In genomic region chr10:58810751-58811150, GRCh38 we compare ENCODE assay signal across 28 cellular contexts.
"Had no signal": no experiment of that assay in that cellular context is flagged by ENCODE, and none has a peak within 500 bp of the region (broad histone marks: within the 10 kb centered on the region; RNA-seq: fewer than 3 reads in every experiment).

No MANE protein-coding gene starts in this region.

- H3K27ac Mint-ChIP-seq: activated CD8-positive, alpha-beta T cell treated with anti-CD3 and anti-CD28 coated beads for 36 hours; activated naive CD4-positive, alpha-beta T cell treated with anti-CD3 and anti-CD28 coated beads, Interleukin-2, amount 10 ng/mL, durations not matched to agents 7 days and 5 days; activated naive CD8-positive, alpha-beta T cell treated with anti-CD3 and anti-CD28 coated beads for 36 hours; activated T-cell treated with anti-CD3 and anti-CD28 coated beads, Interleukin-2, amount 50 U/mL, for 72 hours; activated T-helper 2 cell treated with anti-CD3 and anti-CD28 coated beads, Interferon-gamma antibody, Interleukin-2, Interleukin-4, amounts not matched to agents 10 μg/mL and 5 μg/mL and 100 μg/mL, durations not matched to agents 14 hours and 24 hours and 36 hours; T-helper 2 cell treated with Interferon-gamma antibody and Interleukin-4, amounts not matched to agents 5 μg/mL and 100 μg/mL, for 36 hours had no signal

- H3K27ac ChIP-seq: SJSA1 had no signal

- H3K4me1 Mint-ChIP-seq: activated naive CD4-positive, alpha-beta T cell treated with anti-CD3 and anti-CD28 coated beads, Interleukin-2, amount 10 ng/mL, durations not matched to agents 7 days and 5 days; activated naive CD8-positive, alpha-beta T cell treated with anti-CD3 and anti-CD28 coated beads for 36 hours had no signal

- DNase-seq: activated CD4-positive, alpha-beta T cell treated with anti-CD3 and anti-CD28 coated beads for 4 hours; activated CD8-positive, alpha-beta memory T cell treated with anti-CD3 and anti-CD28 coated beads, Interleukin-2, amount 50 U/mL, for 4 hours; activated CD8-positive, alpha-beta T cell treated with anti-CD3 and anti-CD28 coated beads for 36 hours; activated gamma-delta T cell treated with Interleukin-2 at 50 U/mL for 16 hours; activated naive CD4-positive, alpha-beta T cell treated with anti-CD3 and anti-CD28 coated beads, Interleukin-2, amount 10 ng/mL, durations not matched to agents 7 days and 5 days; activated naive CD8-positive, alpha-beta T cell treated with anti-CD3 and anti-CD28 coated beads for 36 hours; activated T-cell treated with anti-CD3 and anti-CD28 coated beads, Interleukin-2, amount 50 U/mL, for 72 hours; anterior cingulate cortex; Kasumi-1; KBM-7; NCI-H1092; NCI-H1417 treated with DMSO at 0.1 percent for 48 hours; NCI-H1694; NCI-H2029; NCI-H2107; NCI-H2171 treated with DMSO at 0.1 percent for 48 hours; NCI-H226; NCI-H526; NCI-H82; NK-92 treated with Interleukin-12 subunit alpha and Interleukin-12 subunit beta, amount 100 ng/mL, for 24 hours; OCI-M1; SHP77; SW 1271 had no signal

- H3K9me3 ChIP-seq: SJSA1 had no signal

- ATAC-seq: activated CD4-positive, CD25-positive, alpha-beta regulatory T cell treated with anti-CD3 and anti-CD28 coated beads, Interleukin-2, amount 50 U/mL, for 24 hours; activated CD8-positive, alpha-beta T cell treated with anti-CD3 and anti-CD28 coated beads for 36 hours; activated T-cell treated with anti-CD3 and anti-CD28 coated beads, Interleukin-2, amount 50 U/mL, for 72 hours; SK-N-SH treated with all-trans-retinoic acid at 6 μM for 48 hours had no signal

- H3K27me3 ChIP-seq: SJSA1 had no signal

- H3K4me3 Mint-ChIP-seq: activated CD8-positive, alpha-beta T cell treated with anti-CD3 and anti-CD28 coated beads for 36 hours; activated naive CD4-positive, alpha-beta T cell treated with anti-CD3 and anti-CD28 coated beads, Interleukin-2, amount 10 ng/mL, durations not matched to agents 7 days and 5 days; activated naive CD8-positive, alpha-beta T cell treated with anti-CD3 and anti-CD28 coated beads for 36 hours; activated T-cell treated with anti-CD3 and anti-CD28 coated beads, Interleukin-2, amount 50 U/mL, for 72 hours; T-helper 2 cell treated with Interferon-gamma antibody and Interleukin-4, amounts not matched to agents 5 μg/mL and 100 μg/mL, for 36 hours had no signal

- H3K4me3 ChIP-seq: SJSA1 had no signal

- H3K9me3 Mint-ChIP-seq: activated CD8-positive, alpha-beta T cell treated with anti-CD3 and anti-CD28 coated beads for 36 hours; activated naive CD4-positive, alpha-beta T cell treated with anti-CD3 and anti-CD28 coated beads, Interleukin-2, amount 10 ng/mL, durations not matched to agents 7 days and 5 days; activated naive CD8-positive, alpha-beta T cell treated with anti-CD3 and anti-CD28 coated beads for 36 hours; activated T-cell treated with anti-CD3 and anti-CD28 coated beads, Interleukin-2, amount 50 U/mL, for 72 hours; activated T-helper 2 cell treated with anti-CD3 and anti-CD28 coated beads, Interferon-gamma antibody, Interleukin-2, Interleukin-4, amounts not matched to agents 10 μg/mL and 5 μg/mL and 100 μg/mL, durations not matched to agents 14 hours and 24 hours and 36 hours; T-helper 2 cell treated with Interferon-gamma antibody and Interleukin-4, amounts not matched to agents 5 μg/mL and 100 μg/mL, for 36 hours had no signal

- H3K36me3 Mint-ChIP-seq: activated naive CD4-positive, alpha-beta T cell treated with anti-CD3 and anti-CD28 coated beads, Interleukin-2, amount 10 ng/mL, durations not matched to agents 7 days and 5 days; activated naive CD8-positive, alpha-beta T cell treated with anti-CD3 and anti-CD28 coated beads for 36 hours had no signal

- H3K27me3 Mint-ChIP-seq: activated CD8-positive, alpha-beta T cell treated with anti-CD3 and anti-CD28 coated beads for 36 hours; activated naive CD4-positive, alpha-beta T cell treated with anti-CD3 and anti-CD28 coated beads, Interleukin-2, amount 10 ng/mL, durations not matched to agents 7 days and 5 days; activated naive CD8-positive, alpha-beta T cell treated with anti-CD3 and anti-CD28 coated beads for 36 hours had no signal
